ENCODE assay signal across 2 cellular contexts in the genomic region with DNA sequence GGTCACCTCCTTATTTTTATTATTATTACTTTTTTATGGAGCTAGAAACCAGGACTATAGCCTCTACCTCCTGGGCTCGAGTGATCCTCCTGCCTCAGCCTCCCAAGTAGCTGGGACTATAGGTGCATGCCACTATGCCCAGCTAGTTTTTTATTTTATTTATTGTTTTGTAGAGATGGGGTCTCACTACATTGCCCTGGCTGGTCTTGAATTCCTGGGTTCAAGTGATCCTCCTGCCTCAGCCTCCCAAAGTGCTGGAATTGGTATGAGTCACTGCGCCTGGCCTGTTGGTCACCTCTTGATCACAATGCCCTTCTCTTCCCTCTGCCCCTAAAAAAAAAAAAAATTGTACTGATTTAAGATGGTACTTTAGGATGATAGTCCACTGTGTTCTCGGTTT.
TF ChIP-seq lines count a peak whose summit lies in the region.

No MANE protein-coding gene starts in this region.

TF ChIP-seq in WTC11, 78 proteins besides CTCF, POLR2A, EP300 and RAD21:
- TF ChIP-seq ZNF121 (CRISPR knock-in tag; IDR thresholded peaks at IDR 0.05) (0 out of 2 replicates have a peak, but pooled peaks have one; percentile 21), NFATC4 (CRISPR knock-in tag; IDR thresholded peaks at IDR 0.05) (no peak), SP1 (CRISPR knock-in tag; conservative IDR thresholded peaks at IDR 0.05) (no peak)
- TF ChIP-seq, protein P1, sequence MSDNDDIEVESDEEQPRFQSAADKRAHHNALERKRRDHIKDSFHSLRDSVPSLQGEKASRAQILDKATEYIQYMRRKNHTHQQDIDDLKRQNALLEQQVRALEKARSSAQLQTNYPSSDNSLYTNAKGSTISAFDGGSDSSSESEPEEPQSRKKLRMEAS (CRISPR knock-in tag; IDR thresholded peaks at IDR 0.05): no peak
- TF ChIP-seq, protein P2, sequence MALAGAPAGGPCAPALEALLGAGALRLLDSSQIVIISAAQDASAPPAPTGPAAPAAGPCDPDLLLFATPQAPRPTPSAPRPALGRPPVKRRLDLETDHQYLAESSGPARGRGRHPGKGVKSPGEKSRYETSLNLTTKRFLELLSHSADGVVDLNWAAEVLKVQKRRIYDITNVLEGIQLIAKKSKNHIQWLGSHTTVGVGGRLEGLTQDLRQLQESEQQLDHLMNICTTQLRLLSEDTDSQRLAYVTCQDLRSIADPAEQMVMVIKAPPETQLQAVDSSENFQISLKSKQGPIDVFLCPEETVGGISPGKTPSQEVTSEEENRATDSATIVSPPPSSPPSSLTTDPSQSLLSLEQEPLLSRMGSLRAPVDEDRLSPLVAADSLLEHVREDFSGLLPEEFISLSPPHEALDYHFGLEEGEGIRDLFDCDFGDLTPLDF (CRISPR knock-in tag; IDR thresholded peaks at IDR 0.05): no peak
- TF ChIP-seq, protein P3, sequence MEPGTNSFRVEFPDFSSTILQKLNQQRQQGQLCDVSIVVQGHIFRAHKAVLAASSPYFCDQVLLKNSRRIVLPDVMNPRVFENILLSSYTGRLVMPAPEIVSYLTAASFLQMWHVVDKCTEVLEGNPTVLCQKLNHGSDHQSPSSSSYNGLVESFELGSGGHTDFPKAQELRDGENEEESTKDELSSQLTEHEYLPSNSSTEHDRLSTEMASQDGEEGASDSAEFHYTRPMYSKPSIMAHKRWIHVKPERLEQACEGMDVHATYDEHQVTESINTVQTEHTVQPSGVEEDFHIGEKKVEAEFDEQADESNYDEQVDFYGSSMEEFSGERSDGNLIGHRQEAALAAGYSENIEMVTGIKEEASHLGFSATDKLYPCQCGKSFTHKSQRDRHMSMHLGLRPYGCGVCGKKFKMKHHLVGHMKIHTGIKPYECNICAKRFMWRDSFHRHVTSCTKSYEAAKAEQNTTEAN (CRISPR knock-in tag; IDR thresholded peaks at IDR 0.05): no peak
- TF ChIP-seq, protein P4, sequence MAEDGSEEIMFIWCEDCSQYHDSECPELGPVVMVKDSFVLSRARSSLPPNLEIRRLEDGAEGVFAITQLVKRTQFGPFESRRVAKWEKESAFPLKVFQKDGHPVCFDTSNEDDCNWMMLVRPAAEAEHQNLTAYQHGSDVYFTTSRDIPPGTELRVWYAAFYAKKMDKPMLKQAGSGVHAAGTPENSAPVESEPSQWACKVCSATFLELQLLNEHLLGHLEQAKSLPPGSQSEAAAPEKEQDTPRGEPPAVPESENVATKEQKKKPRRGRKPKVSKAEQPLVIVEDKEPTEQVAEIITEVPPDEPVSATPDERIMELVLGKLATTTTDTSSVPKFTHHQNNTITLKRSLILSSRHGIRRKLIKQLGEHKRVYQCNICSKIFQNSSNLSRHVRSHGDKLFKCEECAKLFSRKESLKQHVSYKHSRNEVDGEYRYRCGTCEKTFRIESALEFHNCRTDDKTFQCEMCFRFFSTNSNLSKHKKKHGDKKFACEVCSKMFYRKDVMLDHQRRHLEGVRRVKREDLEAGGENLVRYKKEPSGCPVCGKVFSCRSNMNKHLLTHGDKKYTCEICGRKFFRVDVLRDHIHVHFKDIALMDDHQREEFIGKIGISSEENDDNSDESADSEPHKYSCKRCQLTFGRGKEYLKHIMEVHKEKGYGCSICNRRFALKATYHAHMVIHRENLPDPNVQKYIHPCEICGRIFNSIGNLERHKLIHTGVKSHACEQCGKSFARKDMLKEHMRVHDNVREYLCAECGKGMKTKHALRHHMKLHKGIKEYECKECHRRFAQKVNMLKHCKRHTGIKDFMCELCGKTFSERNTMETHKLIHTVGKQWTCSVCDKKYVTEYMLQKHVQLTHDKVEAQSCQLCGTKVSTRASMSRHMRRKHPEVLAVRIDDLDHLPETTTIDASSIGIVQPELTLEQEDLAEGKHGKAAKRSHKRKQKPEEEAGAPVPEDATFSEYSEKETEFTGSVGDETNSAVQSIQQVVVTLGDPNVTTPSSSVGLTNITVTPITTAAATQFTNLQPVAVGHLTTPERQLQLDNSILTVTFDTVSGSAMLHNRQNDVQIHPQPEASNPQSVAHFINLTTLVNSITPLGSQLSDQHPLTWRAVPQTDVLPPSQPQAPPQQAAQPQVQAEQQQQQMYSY (CRISPR knock-in tag; IDR thresholded peaks at IDR 0.05): no peak

TF ChIP-seq in HepG2, 621 proteins besides CTCF, POLR2A, EP300 and RAD21:
- TF ChIP-seq, protein P5, sequence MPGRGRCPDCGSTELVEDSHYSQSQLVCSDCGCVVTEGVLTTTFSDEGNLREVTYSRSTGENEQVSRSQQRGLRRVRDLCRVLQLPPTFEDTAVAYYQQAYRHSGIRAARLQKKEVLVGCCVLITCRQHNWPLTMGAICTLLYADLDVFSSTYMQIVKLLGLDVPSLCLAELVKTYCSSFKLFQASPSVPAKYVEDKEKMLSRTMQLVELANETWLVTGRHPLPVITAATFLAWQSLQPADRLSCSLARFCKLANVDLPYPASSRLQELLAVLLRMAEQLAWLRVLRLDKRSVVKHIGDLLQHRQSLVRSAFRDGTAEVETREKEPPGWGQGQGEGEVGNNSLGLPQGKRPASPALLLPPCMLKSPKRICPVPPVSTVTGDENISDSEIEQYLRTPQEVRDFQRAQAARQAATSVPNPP (CRISPR knock-in tag; IDR thresholded peaks at IDR 0.05): no peak
- TF ChIP-seq PRMT3 (CRISPR knock-in tag; IDR thresholded peaks at IDR 0.05; ENCODE audit: borderline replicate concordance, low read depth): no peak
- TF ChIP-seq, protein P6, sequence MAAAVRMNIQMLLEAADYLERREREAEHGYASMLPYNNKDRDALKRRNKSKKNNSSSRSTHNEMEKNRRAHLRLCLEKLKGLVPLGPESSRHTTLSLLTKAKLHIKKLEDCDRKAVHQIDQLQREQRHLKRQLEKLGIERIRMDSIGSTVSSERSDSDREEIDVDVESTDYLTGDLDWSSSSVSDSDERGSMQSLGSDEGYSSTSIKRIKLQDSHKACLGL (CRISPR knock-in tag; IDR thresholded peaks at IDR 0.05): no peak
- TF ChIP-seq AGO2 (optimal IDR thresholded peaks at IDR 0.05; ENCODE audit: low read depth, low read length): peak; percentile 9
- TF ChIP-seq MED13 (CRISPR knock-in tag; IDR thresholded peaks at IDR 0.05): no peak
- no peak for TF ChIP-seq SMARCE1 (IDR thresholded peaks at IDR 0.05; ENCODE audit: borderline replicate concordance)
- no peak for TF ChIP-seq ZNF251 (CRISPR knock-in tag; IDR thresholded peaks at IDR 0.05)
- TF ChIP-seq ZNF256 (CRISPR knock-in tag; conservative IDR thresholded peaks at IDR 0.05): no peak
- no peak for TF ChIP-seq ZNF550 (CRISPR knock-in tag; IDR thresholded peaks at IDR 0.05; ENCODE audit: borderline replicate concordance)
- no peak for TF ChIP-seq ZNF672 (CRISPR knock-in tag; IDR thresholded peaks at IDR 0.05)
- TF ChIP-seq HOXD1 (CRISPR knock-in tag; IDR thresholded peaks at IDR 0.05): no peak
- no peak for TF ChIP-seq ZNF510 (CRISPR knock-in tag; IDR thresholded peaks at IDR 0.05; ENCODE audit: low read depth)
- no peak for TF ChIP-seq ZNF572 (CRISPR knock-in tag; IDR thresholded peaks at IDR 0.05)
- TF ChIP-seq TBX2 (CRISPR knock-in tag; IDR thresholded peaks at IDR 0.05; ENCODE audit: borderline replicate concordance): no peak
- TF ChIP-seq, protein P7, sequence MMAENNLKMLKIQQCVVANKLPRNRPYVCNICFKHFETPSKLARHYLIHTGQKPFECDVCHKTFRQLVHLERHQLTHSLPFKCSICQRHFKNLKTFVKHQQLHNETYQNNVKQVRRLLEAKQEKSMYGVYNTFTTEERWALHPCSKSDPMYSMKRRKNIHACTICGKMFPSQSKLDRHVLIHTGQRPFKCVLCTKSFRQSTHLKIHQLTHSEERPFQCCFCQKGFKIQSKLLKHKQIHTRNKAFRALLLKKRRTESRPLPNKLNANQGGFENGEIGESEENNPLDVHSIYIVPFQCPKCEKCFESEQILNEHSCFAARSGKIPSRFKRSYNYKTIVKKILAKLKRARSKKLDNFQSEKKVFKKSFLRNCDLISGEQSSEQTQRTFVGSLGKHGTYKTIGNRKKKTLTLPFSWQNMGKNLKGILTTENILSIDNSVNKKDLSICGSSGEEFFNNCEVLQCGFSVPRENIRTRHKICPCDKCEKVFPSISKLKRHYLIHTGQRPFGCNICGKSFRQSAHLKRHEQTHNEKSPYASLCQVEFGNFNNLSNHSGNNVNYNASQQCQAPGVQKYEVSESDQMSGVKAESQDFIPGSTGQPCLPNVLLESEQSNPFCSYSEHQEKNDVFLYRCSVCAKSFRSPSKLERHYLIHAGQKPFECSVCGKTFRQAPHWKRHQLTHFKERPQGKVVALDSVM (CRISPR knock-in tag; IDR thresholded peaks at IDR 0.05): peak; percentile 11; the same call in 1 of the 2 replicates
- peak; percentile 37; the same call in 1 of the 2 replicates for TF ChIP-seq ZNF121 (CRISPR knock-in tag; IDR thresholded peaks at IDR 0.05)
